Comparison of ENCODE assay signal across 8 cellular contexts in genomic region chr6:158819213-158819976, GRCh38. TPM values are rescaled to one million over a fixed set of nuclear protein-coding genes. Genes with fewer than 3 reads are reported as not detected.
DNase-seq lines count a peak whose midpoint lies in the region; ATAC-seq and TF ChIP-seq lines count a peak whose summit lies in the region.

Gene EZR (minus strand): TSS chr6:158819368. CDS start chr6:158818093, 1,275 bp downstream.

- H3K4me3 Mint-ChIP-seq in activated naive CD8-positive, alpha-beta T cell: peak within 1 kb of the TSS; percentile 84
- H3K4me3 Mint-ChIP-seq in progenitor cell of endocrine pancreas (ENCODE audit: low read depth): peak within 1 kb of the TSS; percentile 99

- DNase-seq in EL (peak; percentile 81), LNCaP clone FGC (ENCODE audit: low read depth) (no peak), SW 1271 (lab: John Stamatoyannopoulos, UW) (peak; percentile 49 to 72), cardiac muscle cell (ENCODE audit: low read depth in 1 of 2, low spot score in 1 of 2) (peak; percentile 80 to 88), progenitor cell of endocrine pancreas (ENCODE audit: low spot score, unreplicated experiment) (peak; percentile 64), ureter (ENCODE audit: low spot score) (peak; percentile 84)

- H3K4me1 ChIP-seq in cardiac muscle cell (ENCODE audit: low read depth): peaks cover 22% of the 10 kb centered on the region

- H3K9me3 ChIP-seq in cardiac muscle cell (ENCODE audit: low read depth): no peaks in the 10 kb centered on the region

- H3K27ac ChIP-seq in cardiac muscle cell: peak within 1 kb of the TSS; percentile 93

- H3K36me3 Mint-ChIP-seq in activated naive CD8-positive, alpha-beta T cell: peaks cover 12% of the 10 kb centered on the region
- H3K36me3 Mint-ChIP-seq in progenitor cell of endocrine pancreas (ENCODE audit: insufficient read depth): peaks cover 10% of the 10 kb centered on the region

- peak; percentile 48 for ATAC-seq in GM21825 (IDR thresholded peaks at IDR 0.05; ENCODE audit: unreplicated experiment)

- H3K27me3 Mint-ChIP-seq in activated naive CD8-positive, alpha-beta T cell: no peaks in the 10 kb centered on the region
- H3K27me3 Mint-ChIP-seq in progenitor cell of endocrine pancreas: no peaks in the 10 kb centered on the region

- peaks cover 5% of the 10 kb centered on the region for H3K9me3 Mint-ChIP-seq in activated naive CD8-positive, alpha-beta T cell (ENCODE audit: low read depth)
- peaks cover 2% of the 10 kb centered on the region for H3K9me3 Mint-ChIP-seq in progenitor cell of endocrine pancreas (ENCODE audit: low read depth)

- no peaks in the 10 kb centered on the region for H3K36me3 ChIP-seq in cardiac muscle cell

- H3K27ac Mint-ChIP-seq in activated naive CD8-positive, alpha-beta T cell: peak within 1 kb of the TSS; percentile 91
- peak within 1 kb of the TSS; percentile 95 for H3K27ac Mint-ChIP-seq in progenitor cell of endocrine pancreas

- peak within 1 kb of the TSS; percentile 60 for H3K4me3 ChIP-seq in LNCaP clone FGC (ENCODE audit: low read depth, low read length)
- peak within 1 kb of the TSS; percentile 100 for H3K4me3 ChIP-seq in cardiac muscle cell

- no peak for TF ChIP-seq CTCF in LNCaP clone FGC (IDR thresholded peaks at IDR 0.05; ENCODE audit: control insufficient read depth, extremely low read depth, insufficient read depth)
- TF ChIP-seq CTCF in cardiac muscle cell (IDR thresholded peaks at IDR 0.05; ENCODE audit: low read depth, low read length): no peak
- TF ChIP-seq CTCF in progenitor cell of endocrine pancreas (IDR thresholded peaks at IDR 0.05; ENCODE audit: unreplicated experiment): no peak

- no peaks in the 10 kb centered on the region for H3K27me3 ChIP-seq in cardiac muscle cell

- H3K4me1 Mint-ChIP-seq in activated naive CD8-positive, alpha-beta T cell (ENCODE audit: low read depth): peaks cover 46% of the 10 kb centered on the region
- peaks cover 25% of the 10 kb centered on the region for H3K4me1 Mint-ChIP-seq in progenitor cell of endocrine pancreas (ENCODE audit: low read depth)

RNA-seq across cellular contexts. Expression of gene EZR, which starts in this region (rescaled TPM):
- total RNA-seq in cardiac muscle cell: 356 and 401 TPM in 2 replicates
- polyA plus RNA-seq in cardiac muscle cell: 375 and 448 TPM in 2 replicates
- 258 and 274 TPM in 2 replicates for total RNA-seq in progenitor cell of endocrine pancreas
- total RNA-seq in ureter: 314 TPM
